In genomic region chr9:70419546-70420266, GRCh38 we compare ENCODE assay signal across 1 cellular context.
A peak's percentile ranks its signal among the peaks of the same experiment; 100 is the strongest.
TF ChIP-seq lines count a peak whose summit lies in the region.

No MANE protein-coding gene starts in this region.

TF ChIP-seq in liver, 16 proteins besides CTCF, POLR2A, EP300 and RAD21 (continued from another document):
- TF ChIP-seq REST (IDR thresholded peaks at IDR 0.05): peak; percentile 46
TF ChIP-seq in liver: peak in this region for 11.
